In genomic region chr6:73339340-73339739, GRCh38 we compare ENCODE assay signal across 1 cellular context.
TF ChIP-seq lines count a peak whose summit lies in the region.

No MANE protein-coding gene starts in this region.

TF ChIP-seq in H1, 55 proteins besides CTCF, POLR2A, EP300 and RAD21:
- TF ChIP-seq GTF2F1 (IDR thresholded peaks at IDR 0.05; ENCODE audit: borderline replicate concordance, low read depth, low read length) (no peak), SP1 (IDR thresholded peaks at IDR 0.05; ENCODE audit: low read depth, low read length) (0 out of 2 replicates have a peak, but pooled peaks have one; percentile 47)
- TF ChIP-seq, protein P1, sequence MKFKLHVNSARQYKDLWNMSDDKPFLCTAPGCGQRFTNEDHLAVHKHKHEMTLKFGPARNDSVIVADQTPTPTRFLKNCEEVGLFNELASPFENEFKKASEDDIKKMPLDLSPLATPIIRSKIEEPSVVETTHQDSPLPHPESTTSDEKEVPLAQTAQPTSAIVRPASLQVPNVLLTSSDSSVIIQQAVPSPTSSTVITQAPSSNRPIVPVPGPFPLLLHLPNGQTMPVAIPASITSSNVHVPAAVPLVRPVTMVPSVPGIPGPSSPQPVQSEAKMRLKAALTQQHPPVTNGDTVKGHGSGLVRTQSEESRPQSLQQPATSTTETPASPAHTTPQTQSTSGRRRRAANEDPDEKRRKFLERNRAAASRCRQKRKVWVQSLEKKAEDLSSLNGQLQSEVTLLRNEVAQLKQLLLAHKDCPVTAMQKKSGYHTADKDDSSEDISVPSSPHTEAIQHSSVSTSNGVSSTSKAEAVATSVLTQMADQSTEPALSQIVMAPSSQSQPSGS (IDR thresholded peaks at IDR 0.05; ENCODE audit: low read length) = no peak
